8 cellular contexts compared by ENCODE assay signal in the genomic region with DNA sequence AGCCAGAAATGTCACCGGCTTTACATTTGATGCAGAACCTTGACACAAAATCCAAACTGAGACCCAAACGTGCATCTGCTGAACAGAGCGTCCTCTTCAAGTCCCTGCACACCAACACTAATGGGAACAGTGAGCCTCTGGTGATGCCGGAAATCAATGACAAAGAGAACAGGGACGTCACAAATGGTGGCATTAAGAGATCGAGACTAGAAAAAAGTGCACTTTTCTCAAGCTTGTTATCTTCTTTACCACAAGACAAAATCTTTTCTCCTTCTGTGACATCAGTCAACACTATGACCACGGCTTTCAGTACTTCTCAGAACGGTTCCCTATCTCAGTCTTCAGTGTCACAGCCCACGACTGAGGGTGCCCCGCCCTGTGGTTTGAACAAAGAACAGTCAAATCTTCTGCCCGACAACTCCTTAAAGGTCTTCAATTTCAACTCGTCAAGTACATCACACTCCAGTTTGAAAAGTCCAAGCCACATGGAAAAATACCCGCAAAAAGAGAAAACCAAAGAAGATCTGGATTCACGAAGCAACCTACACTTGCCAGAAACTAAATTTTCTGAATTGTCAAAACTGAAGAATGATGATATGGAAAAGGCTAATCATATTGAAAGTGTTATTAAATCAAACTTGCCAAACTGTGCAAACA.
DNase-seq lines count a peak whose midpoint lies in the region; ATAC-seq, FAIRE-seq and TF ChIP-seq lines count a peak whose summit lies in the region.

No MANE protein-coding gene starts in this region.

- H3K9me3 Mint-ChIP-seq in activated naive CD4-positive, alpha-beta T cell treated with anti-CD3 and anti-CD28 coated beads, Interleukin-2, amount 50 U/mL, for 24 hours = no peaks in the 10 kb centered on the region

- peaks cover 4% of the 10 kb centered on the region for H3K36me3 Mint-ChIP-seq in activated naive CD4-positive, alpha-beta T cell treated with anti-CD3 and anti-CD28 coated beads, Interleukin-2, amount 50 U/mL, for 24 hours

- DNase-seq in SKM-1 (lab: John Stamatoyannopoulos, UW; ENCODE audit: unreplicated experiment) (peak; percentile 68), osteoblast (ENCODE audit: insufficient read length, low spot score, missing footprints) (no peak), frontal cortex (ENCODE audit: low spot score in 2 of 2) (no peak), NCI-H510A (lab: John Stamatoyannopoulos, UW) (no peak)
- DNase-seq in stimulated activated CD4-positive, alpha-beta T cell treated with anti-CD3 and anti-CD28 coated beads, Interleukin-15, amount 100 ng/mL, for 24 hours = peak; percentile 88

- no peak for FAIRE-seq in frontal cortex (lab: Jason Lieb, UNC)

- H4K20me1 ChIP-seq in osteoblast (ENCODE audit: insufficient read depth, low read length) = no peaks in the 10 kb centered on the region

- no peak overlapping the region for H3K4me2 ChIP-seq in osteoblast (ENCODE audit: insufficient read depth, low read length)

- no peak for TF ChIP-seq CTCF in osteoblast (IDR thresholded peaks at IDR 0.05; ENCODE audit: extremely low read depth, low read depth, low read length)

- no peaks in the 10 kb centered on the region for H3K27me3 Mint-ChIP-seq in activated naive CD4-positive, alpha-beta T cell treated with anti-CD3 and anti-CD28 coated beads, Interleukin-2, amount 50 U/mL, for 24 hours

- peak overlapping the region; percentile 100 for H3K27ac Mint-ChIP-seq in activated naive CD4-positive, alpha-beta T cell treated with anti-CD3 and anti-CD28 coated beads, Interleukin-2, amount 50 U/mL, for 24 hours

- H3K27ac ChIP-seq in osteoblast (ENCODE audit: low read depth, low read length) = no peak overlapping the region

- H3K27me3 ChIP-seq in osteoblast (ENCODE audit: insufficient read depth, low read length) = no peaks in the 10 kb centered on the region

- H3K4me3 Mint-ChIP-seq in activated naive CD4-positive, alpha-beta T cell treated with anti-CD3 and anti-CD28 coated beads, Interleukin-2, amount 50 U/mL, for 24 hours = peak overlapping the region; percentile 89

- H3K4me1 Mint-ChIP-seq in activated naive CD4-positive, alpha-beta T cell treated with anti-CD3 and anti-CD28 coated beads, Interleukin-2, amount 50 U/mL, for 24 hours = peaks cover 88% of the 10 kb centered on the region

- no peaks in the 10 kb centered on the region for H3K79me2 ChIP-seq in osteoblast (ENCODE audit: insufficient read depth, low read length)

- H3K9me3 ChIP-seq in osteoblast (ENCODE audit: low read depth, low read length) = no peaks in the 10 kb centered on the region

- peak; percentile 67 for ATAC-seq in GM18519 (IDR thresholded peaks at IDR 0.05; ENCODE audit: low FRiP score, unreplicated experiment)
- peak; percentile 56 for ATAC-seq in HG02973 (IDR thresholded peaks at IDR 0.05; ENCODE audit: unreplicated experiment)

- H3K36me3 ChIP-seq in osteoblast (ENCODE audit: insufficient read depth, low read length) = no peaks in the 10 kb centered on the region

- H3K4me3 ChIP-seq in osteoblast (ENCODE audit: insufficient read depth, low read length) = no peak overlapping the region

- peaks cover 20% of the 10 kb centered on the region for H3K4me1 ChIP-seq in osteoblast (ENCODE audit: insufficient read depth, low read length)

- no peak overlapping the region for H2AFZ ChIP-seq in osteoblast (ENCODE audit: low read length)

Comparison
In these comparisons a context has a peak if more than half of its experiments do, and no peak if none do; other contexts are left out.
1. DNase-seq: peak in SKM-1 (single experiment) and stimulated activated CD4-positive, alpha-beta T cell treated with anti-CD3 and anti-CD28 coated beads, Interleukin-15, amount 100 ng/mL, for 24 hours (single experiment); none in osteoblast (single experiment), frontal cortex (0 of 2) and NCI-H510A (single experiment).